Comparison of ENCODE assay signal across 2 cellular contexts in the genomic region with DNA sequence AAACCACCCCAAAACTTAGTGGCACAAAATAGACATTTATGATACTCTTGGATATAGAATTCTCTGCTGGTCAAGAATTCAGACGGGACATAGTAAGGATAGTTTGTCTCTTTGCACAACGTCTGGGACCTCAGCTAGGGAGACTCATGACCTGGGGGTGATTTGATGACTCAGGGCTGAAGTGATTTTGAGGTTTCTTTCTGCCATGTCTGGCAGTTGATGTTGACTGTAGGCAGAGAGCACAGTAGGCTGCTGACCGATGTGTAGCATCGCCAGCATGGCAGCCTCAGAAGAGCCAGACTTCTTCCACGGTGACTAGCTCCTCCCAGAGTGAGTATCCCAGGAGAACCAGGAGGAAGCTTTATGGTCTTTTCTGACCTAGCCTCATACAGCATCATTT.
TF ChIP-seq lines count a peak whose summit lies in the region.

No MANE protein-coding gene starts in this region.

TF ChIP-seq in H1, 55 proteins besides CTCF, POLR2A, EP300 and RAD21:
- TF ChIP-seq CHD1 (IDR thresholded peaks at IDR 0.05; ENCODE audit: low read depth, low read length) (no peak), SP4 (IDR thresholded peaks at IDR 0.05; ENCODE audit: low read length) (no peak), FOSL1 (IDR thresholded peaks at IDR 0.05; ENCODE audit: insufficient read depth, low read depth, low read length) (no peak), RXRA (IDR thresholded peaks at IDR 0.05; ENCODE audit: insufficient read depth, low read depth, low read length) (no peak), SRF (IDR thresholded peaks at IDR 0.05; ENCODE audit: low read depth, low read length) (no peak), KDM1A (IDR thresholded peaks at IDR 0.05; ENCODE audit: borderline replicate concordance, low read length) (no peak), TBP (IDR thresholded peaks at IDR 0.05; ENCODE audit: low read depth, low read length) (no peak), TAF7 (optimal IDR thresholded peaks at IDR 0.05; ENCODE audit: borderline replicate concordance, low read depth, low read length) (no peak), RFX5 (IDR thresholded peaks at IDR 0.05; ENCODE audit: borderline replicate concordance, low read depth, low read length) (no peak), CTBP2 (IDR thresholded peaks at IDR 0.05; ENCODE audit: borderline replicate concordance, insufficient read depth, insufficient read length, low read length) (no peak)

TF ChIP-seq in SK-N-SH, 30 proteins besides CTCF, POLR2A, EP300 and RAD21:
- TF ChIP-seq FOXJ3 (CRISPR knock-in tag; IDR thresholded peaks at IDR 0.05) (no peak), TCF12 (IDR thresholded peaks at IDR 0.05) (no peak), FOSL2 (IDR thresholded peaks at IDR 0.05; ENCODE audit: borderline replicate concordance, low read depth) (no peak), SMC3 (IDR thresholded peaks at IDR 0.05; ENCODE audit: low read depth, low read length) (no peak), GABPA (IDR thresholded peaks at IDR 0.05; ENCODE audit: low read depth) (no peak), MXI1 (IDR thresholded peaks at IDR 0.05; ENCODE audit: low read depth, low read length) (no peak), ELF1 (IDR thresholded peaks at IDR 0.05) (no peak), TAF1 (IDR thresholded peaks at IDR 0.05; ENCODE audit: borderline replicate concordance, low read depth, low read length) (no peak), EZH2phosphoT487 (IDR thresholded peaks at IDR 0.05; ENCODE audit: borderline replicate concordance, low read depth) (no peak)
- TF ChIP-seq, protein P1, sequence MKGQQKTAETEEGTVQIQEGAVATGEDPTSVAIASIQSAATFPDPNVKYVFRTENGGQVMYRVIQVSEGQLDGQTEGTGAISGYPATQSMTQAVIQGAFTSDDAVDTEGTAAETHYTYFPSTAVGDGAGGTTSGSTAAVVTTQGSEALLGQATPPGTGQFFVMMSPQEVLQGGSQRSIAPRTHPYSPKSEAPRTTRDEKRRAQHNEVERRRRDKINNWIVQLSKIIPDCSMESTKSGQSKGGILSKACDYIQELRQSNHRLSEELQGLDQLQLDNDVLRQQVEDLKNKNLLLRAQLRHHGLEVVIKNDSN (IDR thresholded peaks at IDR 0.05; ENCODE audit: borderline replicate concordance, low read depth) = no peak
- TF ChIP-seq, protein P2, sequence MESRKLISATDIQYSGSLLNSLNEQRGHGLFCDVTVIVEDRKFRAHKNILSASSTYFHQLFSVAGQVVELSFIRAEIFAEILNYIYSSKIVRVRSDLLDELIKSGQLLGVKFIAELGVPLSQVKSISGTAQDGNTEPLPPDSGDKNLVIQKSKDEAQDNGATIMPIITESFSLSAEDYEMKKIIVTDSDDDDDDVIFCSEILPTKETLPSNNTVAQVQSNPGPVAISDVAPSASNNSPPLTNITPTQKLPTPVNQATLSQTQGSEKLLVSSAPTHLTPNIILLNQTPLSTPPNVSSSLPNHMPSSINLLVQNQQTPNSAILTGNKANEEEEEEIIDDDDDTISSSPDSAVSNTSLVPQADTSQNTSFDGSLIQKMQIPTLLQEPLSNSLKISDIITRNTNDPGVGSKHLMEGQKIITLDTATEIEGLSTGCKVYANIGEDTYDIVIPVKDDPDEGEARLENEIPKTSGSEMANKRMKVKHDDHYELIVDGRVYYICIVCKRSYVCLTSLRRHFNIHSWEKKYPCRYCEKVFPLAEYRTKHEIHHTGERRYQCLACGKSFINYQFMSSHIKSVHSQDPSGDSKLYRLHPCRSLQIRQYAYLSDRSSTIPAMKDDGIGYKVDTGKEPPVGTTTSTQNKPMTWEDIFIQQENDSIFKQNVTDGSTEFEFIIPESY (IDR thresholded peaks at IDR 0.05; ENCODE audit: borderline replicate concordance, low read depth) = no peak
- TF ChIP-seq, protein P3, sequence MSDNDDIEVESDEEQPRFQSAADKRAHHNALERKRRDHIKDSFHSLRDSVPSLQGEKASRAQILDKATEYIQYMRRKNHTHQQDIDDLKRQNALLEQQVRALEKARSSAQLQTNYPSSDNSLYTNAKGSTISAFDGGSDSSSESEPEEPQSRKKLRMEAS (IDR thresholded peaks at IDR 0.05; ENCODE audit: low read depth) = no peak
TF ChIP-seq in SK-N-SH: peak in this region for 0.
